19 cellular contexts compared by ENCODE assay signal in the genomic region with DNA sequence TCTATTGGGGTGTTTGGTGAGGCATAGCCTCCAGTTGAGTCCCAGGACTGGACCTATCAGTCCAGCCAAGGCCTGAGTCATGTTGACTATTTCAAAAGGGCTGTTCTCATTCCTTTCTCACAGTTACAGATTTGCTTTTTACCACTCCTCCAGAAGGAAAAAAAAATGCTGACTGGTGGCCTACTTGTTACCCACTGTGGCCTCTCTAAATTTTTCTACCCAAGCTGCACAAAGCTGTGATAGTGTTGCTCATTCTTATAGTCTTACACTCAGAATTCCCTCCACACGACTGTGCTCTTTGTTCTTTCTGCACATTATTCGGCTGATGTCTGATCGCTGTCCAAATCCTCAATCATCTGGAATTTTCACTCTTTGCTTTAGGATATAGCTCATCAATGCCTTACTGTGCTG.
DNase-seq lines count a peak whose midpoint lies in the region; ATAC-seq, FAIRE-seq and TF ChIP-seq lines count a peak whose summit lies in the region.
"Had no signal": no experiment of that assay in that cellular context is flagged by ENCODE, and none has a peak within 500 bp of the region (broad histone marks: within the 10 kb centered on the region; RNA-seq: fewer than 3 reads in every experiment).

No MANE protein-coding gene starts in this region.

- no peak for TF ChIP-seq POLR2A in A549 (IDR thresholded peaks at IDR 0.05; ENCODE audit: low read length)

- H3K27me3 ChIP-seq in kidney epithelial cell (ENCODE audit: control insufficient read depth, insufficient read depth, low read length): no peaks in the 10 kb centered on the region
- H3K27me3 ChIP-seq: neutrophil had no signal

- H3K4me1 ChIP-seq in A549: 0 out of 3 replicates have a peak, but pooled peaks cover 11% of the 10 kb centered on the region

- H3K4me3 ChIP-seq in A549: no peak overlapping the region
- H3K4me3 ChIP-seq in astrocyte of the cerebellum (ENCODE audit: low read depth, low read length): no peak overlapping the region
- H3K4me3 ChIP-seq in kidney epithelial cell (ENCODE audit: low read depth, low read length): no peak overlapping the region
- H3K4me3 ChIP-seq: GM23338, skin epidermis had no signal

- POLR2A ChIA-PET in A549 (lab: Yijun Ruan, JAX): no interaction called here

- ATAC-seq in A549 (peak in 1 of 2 experiments; percentile 39; a peak in 1 of 6 replicates), HG03521 (IDR thresholded peaks at IDR 0.05; ENCODE audit: unreplicated experiment) (no peak), GM18517 (IDR thresholded peaks at IDR 0.05; ENCODE audit: unreplicated experiment) (no peak)
- ATAC-seq: GM23338; stimulated activated effector memory CD8-positive, alpha-beta T cell treated with anti-CD3 and anti-CD28 coated beads, Interleukin-12 subunit alpha, Interleukin-12 subunit beta, amount 100 ng/mL, for 72 hours had no signal

- no peak for TF ChIP-seq CTCF in A549 (IDR thresholded peaks at IDR 0.05)
- TF ChIP-seq CTCF in astrocyte of the cerebellum (IDR thresholded peaks at IDR 0.05; ENCODE audit: low read depth, low read length, missing control alignments): no peak
- TF ChIP-seq CTCF in kidney epithelial cell (IDR thresholded peaks at IDR 0.05; ENCODE audit: insufficient read depth, low read length, poor library complexity, severe bottlenecking): no peak

- TF ChIP-seq RAD21 in A549 (conservative IDR thresholded peaks at IDR 0.05 in 1 of 2, IDR thresholded peaks at IDR 0.05 in 1 of 2): no peak

- H3K9me3 ChIP-seq in A549: 0 out of 3 replicates have a peak, but pooled peaks cover 1% of the 10 kb centered on the region
- H3K9me3 ChIP-seq: neutrophil had no signal

- CTCF ChIA-PET in A549 (lab: Yijun Ruan, JAX): interaction anchor here (2.2 kb wide), 1 partner anchor 105 kb away, joined by 7 read pairs; no protein-coding TSS in a partner anchor

- no peak overlapping the region for H3K27ac ChIP-seq in A549
- H3K27ac ChIP-seq: neutrophil, RWPE1, skin epidermis had no signal

- DNase-seq in A549 (ENCODE audit: low read depth in 1 of 2, low spot score in 1 of 2) (no peak), GM03348 (ENCODE audit: low spot score) (peak; percentile 13), astrocyte of the cerebellum (ENCODE audit: low read depth) (peak; percentile 27), kidney epithelial cell (ENCODE audit: low read depth) (peak; percentile 26), 8988T (no peak)
- DNase-seq in stimulated activated CD8-positive, alpha-beta memory T cell treated with anti-CD3 and anti-CD28 coated beads, Interleukin-4, amount 100 ng/mL, for 48 hours: no peak
- DNase-seq: activated CD4-positive, alpha-beta T cell treated with anti-CD3 and anti-CD28 coated beads for 4 hours; activated naive CD4-positive, alpha-beta T cell treated with anti-CD3 and anti-CD28 coated beads, Interleukin-2, amount 50 U/mL, for 16 hours; erythroblast; MV-4-11; NCI-H2171; T-helper 2 cell had no signal

- no peak for FAIRE-seq in A549 (lab: Jason Lieb, UNC)

- 70% methylated on average over 3 of the region's 3 CpGs for WGBS in A549 (ENCODE audit: missing lambda C conversion rate)

- H3K36me3 ChIP-seq in kidney epithelial cell (ENCODE audit: control insufficient read depth, insufficient read depth, low read length): no peaks in the 10 kb centered on the region
- H3K36me3 ChIP-seq: neutrophil had no signal

- TF ChIP-seq EP300 in A549 (IDR thresholded peaks at IDR 0.05): no peak

- in situ Hi-C loops in astrocyte of the cerebellum (cut with HindIII; ENCODE audit: low sequenced_read_pairs): no loop called here

- H3K4me2 ChIP-seq in A549: no peak overlapping the region
- H3K4me2 ChIP-seq: GM23338 had no signal

TF ChIP-seq in A549, 52 proteins besides CTCF, POLR2A, EP300 and RAD21:
- peak; percentile 70 for TF ChIP-seq MAFK (IDR thresholded peaks at IDR 0.05; ENCODE audit: partially characterized antibody)
- TF ChIP-seq, protein P1, sequence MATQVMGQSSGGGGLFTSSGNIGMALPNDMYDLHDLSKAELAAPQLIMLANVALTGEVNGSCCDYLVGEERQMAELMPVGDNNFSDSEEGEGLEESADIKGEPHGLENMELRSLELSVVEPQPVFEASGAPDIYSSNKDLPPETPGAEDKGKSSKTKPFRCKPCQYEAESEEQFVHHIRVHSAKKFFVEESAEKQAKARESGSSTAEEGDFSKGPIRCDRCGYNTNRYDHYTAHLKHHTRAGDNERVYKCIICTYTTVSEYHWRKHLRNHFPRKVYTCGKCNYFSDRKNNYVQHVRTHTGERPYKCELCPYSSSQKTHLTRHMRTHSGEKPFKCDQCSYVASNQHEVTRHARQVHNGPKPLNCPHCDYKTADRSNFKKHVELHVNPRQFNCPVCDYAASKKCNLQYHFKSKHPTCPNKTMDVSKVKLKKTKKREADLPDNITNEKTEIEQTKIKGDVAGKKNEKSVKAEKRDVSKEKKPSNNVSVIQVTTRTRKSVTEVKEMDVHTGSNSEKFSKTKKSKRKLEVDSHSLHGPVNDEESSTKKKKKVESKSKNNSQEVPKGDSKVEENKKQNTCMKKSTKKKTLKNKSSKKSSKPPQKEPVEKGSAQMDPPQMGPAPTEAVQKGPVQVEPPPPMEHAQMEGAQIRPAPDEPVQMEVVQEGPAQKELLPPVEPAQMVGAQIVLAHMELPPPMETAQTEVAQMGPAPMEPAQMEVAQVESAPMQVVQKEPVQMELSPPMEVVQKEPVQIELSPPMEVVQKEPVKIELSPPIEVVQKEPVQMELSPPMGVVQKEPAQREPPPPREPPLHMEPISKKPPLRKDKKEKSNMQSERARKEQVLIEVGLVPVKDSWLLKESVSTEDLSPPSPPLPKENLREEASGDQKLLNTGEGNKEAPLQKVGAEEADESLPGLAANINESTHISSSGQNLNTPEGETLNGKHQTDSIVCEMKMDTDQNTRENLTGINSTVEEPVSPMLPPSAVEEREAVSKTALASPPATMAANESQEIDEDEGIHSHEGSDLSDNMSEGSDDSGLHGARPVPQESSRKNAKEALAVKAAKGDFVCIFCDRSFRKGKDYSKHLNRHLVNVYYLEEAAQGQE (IDR thresholded peaks at IDR 0.05): peak; percentile 61; the same call in 1 of the 2 replicates
- no peak for TF ChIP-seq CBX2 (IDR thresholded peaks at IDR 0.05; ENCODE audit: borderline replicate concordance, low read depth)

Comparison
In these comparisons a context has a peak if more than half of its experiments do, and no peak if none do; other contexts are left out.
1. DNase-seq: peak in GM03348 (single experiment), astrocyte of the cerebellum (single experiment) and kidney epithelial cell (single experiment); none in A549 (0 of 2), 8988T (single experiment) and stimulated activated CD8-positive, alpha-beta memory T cell treated with anti-CD3 and anti-CD28 coated beads, Interleukin-4, amount 100 ng/mL, for 48 hours (single experiment).